Comparison of ENCODE assay signal across 18 cellular contexts in genomic region chr16:79843631-79844043, GRCh38.
A peak's percentile ranks its signal among the peaks of the same experiment; 100 is the strongest.
DNase-seq lines count a peak whose midpoint lies in the region; ATAC-seq and TF ChIP-seq lines count a peak whose summit lies in the region.
"Had no signal": no experiment of that assay in that cellular context is flagged by ENCODE, and none has a peak within 500 bp of the region (broad histone marks: within the 10 kb centered on the region; RNA-seq: fewer than 3 reads in every experiment).

No MANE protein-coding gene starts in this region.

- H3K36me3 Mint-ChIP-seq in activated CD4-positive, alpha-beta T cell treated with anti-CD3 and anti-CD28 coated beads, Interleukin-2, amount 10 ng/mL, durations not matched to agents 7 days and 5 days (ENCODE audit: low read depth) = peaks cover 3% of the 10 kb centered on the region

- H3K27ac Mint-ChIP-seq in activated CD4-positive, alpha-beta T cell treated with anti-CD3 and anti-CD28 coated beads, Interleukin-2, amount 10 ng/mL, durations not matched to agents 7 days and 5 days = no peak overlapping the region

- H3K4me3 Mint-ChIP-seq in activated CD4-positive, alpha-beta T cell treated with anti-CD3 and anti-CD28 coated beads, Interleukin-2, amount 10 ng/mL, durations not matched to agents 7 days and 5 days = no peak overlapping the region
- H3K4me3 Mint-ChIP-seq: neural crest cell had no signal

- no peaks in the 10 kb centered on the region for H3K27me3 Mint-ChIP-seq in activated CD4-positive, alpha-beta T cell treated with anti-CD3 and anti-CD28 coated beads, Interleukin-2, amount 10 ng/mL, durations not matched to agents 7 days and 5 days

- H3K4me1 ChIP-seq in Peyer's patch = peaks cover 0 to 3% (median 0%) of the 10 kb centered on the region in 4 donors
- H3K4me1 ChIP-seq: adrenal gland had no signal

- POLR2A ChIA-PET in activated CD4-positive, alpha-beta T cell treated with anti-CD3 and anti-CD28 coated beads, Interleukin-2, amount 10 ng/mL, durations not matched to agents 7 days and 5 days (lab: Charles Lee) = no interaction called here

- H3K4me3 ChIP-seq in Peyer's patch = no peak overlapping the region
- H3K4me3 ChIP-seq: adrenal gland, esophagus squamous epithelium, lung, right atrium auricular region, testis had no signal

- H3K4me1 Mint-ChIP-seq in activated CD4-positive, alpha-beta T cell treated with anti-CD3 and anti-CD28 coated beads, Interleukin-2, amount 10 ng/mL, durations not matched to agents 7 days and 5 days = peaks cover 37% of the 10 kb centered on the region

- CTCF ChIA-PET in activated CD4-positive, alpha-beta T cell treated with anti-CD3 and anti-CD28 coated beads, Interleukin-2, amount 10 ng/mL, durations not matched to agents 7 days and 5 days (lab: Charles Lee) = no interaction called here

- no peak overlapping the region for H3K27ac ChIP-seq in Peyer's patch
- H3K27ac ChIP-seq: adrenal gland, right atrium auricular region, testis had no signal

- peaks cover 7% of the 10 kb centered on the region for H3K9me3 Mint-ChIP-seq in activated CD4-positive, alpha-beta T cell treated with anti-CD3 and anti-CD28 coated beads, Interleukin-2, amount 10 ng/mL, durations not matched to agents 7 days and 5 days
- H3K9me3 Mint-ChIP-seq: neural crest cell had no signal

- no peak for TF ChIP-seq CTCF in Peyer's patch (IDR thresholded peaks at IDR 0.05)

- H3K9me3 ChIP-seq in Peyer's patch = no peaks in the 10 kb centered on the region
- H3K9me3 ChIP-seq: adrenal gland, esophagus squamous epithelium, right atrium auricular region, testis had no signal

- no peaks in the 10 kb centered on the region for H3K27me3 ChIP-seq in Peyer's patch
- H3K27me3 ChIP-seq: adrenal gland, esophagus squamous epithelium, right atrium auricular region, testis had no signal

- no peaks in the 10 kb centered on the region for H3K36me3 ChIP-seq in Peyer's patch
- H3K36me3 ChIP-seq: adrenal gland, esophagus squamous epithelium, right atrium auricular region had no signal

- TF ChIP-seq POLR2A in GM18505 (IDR thresholded peaks at IDR 0.05; ENCODE audit: borderline replicate concordance, extremely low read depth, insufficient read depth, insufficient read length) = no peak
- no peak for TF ChIP-seq POLR2A in Peyer's patch (IDR thresholded peaks at IDR 0.05)

- peak; percentile 41 for DNase-seq in activated CD4-positive, alpha-beta T cell treated with anti-CD3 and anti-CD28 coated beads for 48 hours
- DNase-seq in activated CD4-positive, alpha-beta T cell treated with anti-CD3 and anti-CD28 coated beads, Interleukin-2, amount 10 ng/mL, durations not matched to agents 7 days and 5 days = no peak
- DNase-seq in ureter (ENCODE audit: low spot score) (no peak), Peyer's patch (no peak)
- DNase-seq: adrenal gland, esophagus squamous epithelium, GDM1, IMR-90, NCI-H1417 treated with DMSO at 0.1 percent for 48 hours, NCI-H446 treated with DMSO at 0.1 percent for 48 hours, testis had no signal

- peak; percentile 51 for ATAC-seq in GM19035 (IDR thresholded peaks at IDR 0.05; ENCODE audit: unreplicated experiment)
- ATAC-seq in HG03159 (IDR thresholded peaks at IDR 0.05; ENCODE audit: unreplicated experiment) = peak; percentile 32
- peak; percentile 57 for ATAC-seq in esophagus mucosa
- ATAC-seq in GM18505 (IDR thresholded peaks at IDR 0.05; ENCODE audit: unreplicated experiment) = no peak
